Comparison of ENCODE assay signal across 13 cellular contexts in genomic region chr22:29080061-29080975, GRCh38. TPM values are rescaled to one million over a fixed set of nuclear protein-coding genes. Genes with fewer than 3 reads are reported as not detected.
DNase-seq lines count a peak whose midpoint lies in the region; ATAC-seq, FAIRE-seq and TF ChIP-seq lines count a peak whose summit lies in the region.
"Had no signal": no experiment of that assay in that cellular context is flagged by ENCODE, and none has a peak within 500 bp of the region (broad histone marks: within the 10 kb centered on the region; RNA-seq: fewer than 3 reads in every experiment).

No MANE protein-coding gene starts in this region.

- peak overlapping the region; percentile 24 for H3K4me3 Mint-ChIP-seq in natural killer cell treated with Interleukin-12 subunit alpha and Interleukin-12 subunit beta and Interleukin-15 and Interleukin-18, amount 100 ng/mL, for 72 hours
- H3K4me3 Mint-ChIP-seq in natural killer cell (no peak overlapping the region), glutamatergic neuron (ENCODE audit: unreplicated experiment) (peak overlapping the region; percentile 69)
- H3K4me3 Mint-ChIP-seq in activated CD8-positive, alpha-beta memory T cell treated with anti-CD3 and anti-CD28 coated beads, Interleukin-2, amount 10 ng/mL, durations not matched to agents 7 days and 5 days = no peak overlapping the region
- H3K4me3 Mint-ChIP-seq: activated B cell treated with CpG ODN at 0.5 μM for 24 hours had no signal

- intact Hi-C loops in natural killer cell (cut with micrococcal nuclease) = no loop called here

- TF ChIP-seq CTCF in natural killer cell (IDR thresholded peaks at IDR 0.05) = no peak
- no peak for TF ChIP-seq CTCF in glutamatergic neuron (IDR thresholded peaks at IDR 0.05; ENCODE audit: partially characterized antibody, unreplicated experiment)

- CTCF ChIA-PET in activated CD8-positive, alpha-beta memory T cell treated with anti-CD3 and anti-CD28 coated beads, Interleukin-2, amount 10 ng/mL, durations not matched to agents 7 days and 5 days (lab: Charles Lee) = interaction anchor here (0.5 to 1.7 kb wide), 3 partner anchors 12 to 458 kb away, joined by 3 to 7 read pairs (median 3); no protein-coding TSS in a partner anchor

- no peaks in the 10 kb centered on the region for H3K9me3 Mint-ChIP-seq in natural killer cell treated with Interleukin-12 subunit alpha and Interleukin-12 subunit beta and Interleukin-15 and Interleukin-18, amount 100 ng/mL, for 72 hours
- H3K9me3 Mint-ChIP-seq in natural killer cell (no peaks in the 10 kb centered on the region), glutamatergic neuron (ENCODE audit: unreplicated experiment) (peaks cover 4% of the 10 kb centered on the region)
- H3K9me3 Mint-ChIP-seq in activated CD8-positive, alpha-beta memory T cell treated with anti-CD3 and anti-CD28 coated beads, Interleukin-2, amount 10 ng/mL, durations not matched to agents 7 days and 5 days (ENCODE audit: low read depth) = no peaks in the 10 kb centered on the region
- H3K9me3 Mint-ChIP-seq: activated B cell treated with CpG ODN at 0.5 μM for 24 hours had no signal

- peak overlapping the region; percentile 93 for H3K27ac ChIP-seq in SJCRH30
- H3K27ac ChIP-seq: RWPE1 had no signal

- no peak for FAIRE-seq in GM12892 (lab: Jason Lieb, UNC)

- ATAC-seq in natural killer cell treated with Interleukin-12 subunit alpha and Interleukin-12 subunit beta and Interleukin-15 and Interleukin-18, amount 100 ng/mL, for 72 hours = no peak
- no peak for ATAC-seq in natural killer cell
- ATAC-seq in GM19035 (IDR thresholded peaks at IDR 0.05; ENCODE audit: unreplicated experiment) = no peak
- no peak for ATAC-seq in HG02623 (IDR thresholded peaks at IDR 0.05; ENCODE audit: unreplicated experiment)
- ATAC-seq in activated CD8-positive, alpha-beta memory T cell treated with anti-CD3 and anti-CD28 coated beads, Interleukin-2, amount 10 ng/mL, durations not matched to agents 7 days and 5 days = no peak

- DNase-seq in natural killer cell treated with Interleukin-12 subunit alpha and Interleukin-12 subunit beta and Interleukin-15 and Interleukin-18, amount 100 ng/mL, for 72 hours (ENCODE audit: low spot score) = no peak
- DNase-seq in natural killer cell = no peak
- peak; percentile 52 to 64 for DNase-seq in SJCRH30
- DNase-seq in glutamatergic neuron = peak; percentile 23
- no peak for DNase-seq in GM12892 (ENCODE audit: insufficient read length)
- no peak for DNase-seq in activated CD8-positive, alpha-beta memory T cell treated with anti-CD3 and anti-CD28 coated beads, Interleukin-2, amount 10 ng/mL, durations not matched to agents 7 days and 5 days
- DNase-seq: activated B cell treated with CpG ODN at 0.5 μM for 24 hours, GF-D8 had no signal

- H3K9me3 ChIP-seq in SJCRH30 (replicated peaks) = no peaks in the 10 kb centered on the region
- H3K9me3 ChIP-seq: mucosa of descending colon, testis had no signal

- H3K36me3 Mint-ChIP-seq in natural killer cell treated with Interleukin-12 subunit alpha and Interleukin-12 subunit beta and Interleukin-15 and Interleukin-18, amount 100 ng/mL, for 72 hours = no peaks in the 10 kb centered on the region
- H3K36me3 Mint-ChIP-seq in natural killer cell (no peaks in the 10 kb centered on the region), glutamatergic neuron (ENCODE audit: unreplicated experiment) (no peaks in the 10 kb centered on the region)
- H3K36me3 Mint-ChIP-seq in activated CD8-positive, alpha-beta memory T cell treated with anti-CD3 and anti-CD28 coated beads, Interleukin-2, amount 10 ng/mL, durations not matched to agents 7 days and 5 days = no peaks in the 10 kb centered on the region

- peaks cover 19 to 23% of the 10 kb centered on the region in 2 donors for H3K4me1 Mint-ChIP-seq in natural killer cell treated with Interleukin-12 subunit alpha and Interleukin-12 subunit beta and Interleukin-15 and Interleukin-18, amount 100 ng/mL, for 72 hours (ENCODE audit: low read depth in 2 of 2)
- H3K4me1 Mint-ChIP-seq in natural killer cell = peaks cover 18 to 20% of the 10 kb centered on the region in 2 donors
- peaks cover 51% of the 10 kb centered on the region for H3K4me1 Mint-ChIP-seq in glutamatergic neuron (ENCODE audit: low read depth, unreplicated experiment)
- H3K4me1 Mint-ChIP-seq in activated CD8-positive, alpha-beta memory T cell treated with anti-CD3 and anti-CD28 coated beads, Interleukin-2, amount 10 ng/mL, durations not matched to agents 7 days and 5 days = peaks cover 21% of the 10 kb centered on the region
- H3K4me1 Mint-ChIP-seq: activated B cell treated with CpG ODN at 0.5 μM for 24 hours had no signal

- no peaks in the 10 kb centered on the region for H3K27me3 ChIP-seq in SJCRH30
- H3K27me3 ChIP-seq: testis had no signal

- H3K27me3 Mint-ChIP-seq in natural killer cell treated with Interleukin-12 subunit alpha and Interleukin-12 subunit beta and Interleukin-15 and Interleukin-18, amount 100 ng/mL, for 72 hours = peaks cover 45 to 64% of the 10 kb centered on the region in 2 donors
- H3K27me3 Mint-ChIP-seq in natural killer cell (ENCODE audit: low read depth in 2 of 2) (peaks cover 58 to 69% of the 10 kb centered on the region in 2 donors), glutamatergic neuron (ENCODE audit: unreplicated experiment) (peaks cover 4% of the 10 kb centered on the region)
- H3K27me3 Mint-ChIP-seq in activated CD8-positive, alpha-beta memory T cell treated with anti-CD3 and anti-CD28 coated beads, Interleukin-2, amount 10 ng/mL, durations not matched to agents 7 days and 5 days = peaks cover 76% of the 10 kb centered on the region

- no peak for TF ChIP-seq POLR2A in GM12892 (IDR thresholded peaks at IDR 0.05; ENCODE audit: low read depth, low read length)

- no peak overlapping the region for H3K27ac Mint-ChIP-seq in natural killer cell treated with Interleukin-12 subunit alpha and Interleukin-12 subunit beta and Interleukin-15 and Interleukin-18, amount 100 ng/mL, for 72 hours
- H3K27ac Mint-ChIP-seq in natural killer cell (no peak overlapping the region), glutamatergic neuron (ENCODE audit: unreplicated experiment) (peak overlapping the region; percentile 93)
- H3K27ac Mint-ChIP-seq in activated CD8-positive, alpha-beta memory T cell treated with anti-CD3 and anti-CD28 coated beads, Interleukin-2, amount 10 ng/mL, durations not matched to agents 7 days and 5 days = no peak overlapping the region
- H3K27ac Mint-ChIP-seq: activated B cell treated with CpG ODN at 0.5 μM for 24 hours had no signal

- H3K4me1 ChIP-seq in SJCRH30 = peaks cover 58% of the 10 kb centered on the region

- no peak overlapping the region for H3K4me3 ChIP-seq in SJCRH30
- H3K4me3 ChIP-seq: mucosa of descending colon, testis had no signal

- H3K36me3 ChIP-seq in SJCRH30 = no peaks in the 10 kb centered on the region

RNA-seq across cellular contexts. Expression of gene KREMEN1, which starts 7.5 kb away (rescaled TPM):
- total RNA-seq in natural killer cell treated with Interleukin-12 subunit alpha and Interleukin-12 subunit beta and Interleukin-15 and Interleukin-18, amount 100 ng/mL, for 72 hours = under 1 TPM; 0.17 to 0.59 TPM
- total RNA-seq in natural killer cell (under 1 TPM in 1 of 3 donors, not detected in 2; 0.23 TPM), glutamatergic neuron (ENCODE audit: unreplicated experiment) (20.5 TPM)
- total RNA-seq in SJCRH30 (2014; rRNA removed; shearing (Covaris generic)) = 37.5 and 45.7 TPM in 2 replicates
- polyA plus RNA-seq in GM12892 (2012; ENCODE audit: missing spikeins) = 1.2 TPM
- total RNA-seq in activated CD8-positive, alpha-beta memory T cell treated with anti-CD3 and anti-CD28 coated beads, Interleukin-2, amount 10 ng/mL, durations not matched to agents 7 days and 5 days = under 1 TPM; 0.09 to 0.47 TPM
- total RNA-seq: activated B cell treated with CpG ODN at 0.5 μM for 24 hours had no signal

RNA-seq across cellular contexts. Expression of gene C22orf31, which starts 18.7 kb away (rescaled TPM):
- total RNA-seq in natural killer cell treated with Interleukin-12 subunit alpha and Interleukin-12 subunit beta and Interleukin-15 and Interleukin-18, amount 100 ng/mL, for 72 hours = not detected
- not detected for total RNA-seq in natural killer cell
- total RNA-seq in SJCRH30 (2014; rRNA removed; shearing (Covaris generic)) = not detected in 2 replicates
- total RNA-seq in glutamatergic neuron (ENCODE audit: unreplicated experiment) = not detected
- polyA plus RNA-seq in GM12892 (2012; ENCODE audit: missing spikeins) = not detected
- not detected for total RNA-seq in activated CD8-positive, alpha-beta memory T cell treated with anti-CD3 and anti-CD28 coated beads, Interleukin-2, amount 10 ng/mL, durations not matched to agents 7 days and 5 days
- total RNA-seq: activated B cell treated with CpG ODN at 0.5 μM for 24 hours had no signal

Comparison
In these comparisons a context has a peak if more than half of its experiments do, and no peak if none do; other contexts are left out.
1. H3K4me3 Mint-ChIP-seq: peak in natural killer cell treated with Interleukin-12 subunit alpha and Interleukin-12 subunit beta and Interleukin-15 and Interleukin-18, amount 100 ng/mL, for 72 hours (single experiment) and glutamatergic neuron (single experiment); none in natural killer cell (single experiment) and activated CD8-positive, alpha-beta memory T cell treated with anti-CD3 and anti-CD28 coated beads, Interleukin-2, amount 10 ng/mL, durations not matched to agents 7 days and 5 days (single experiment).
2. DNase-seq: peak in SJCRH30 (2 of 2) and glutamatergic neuron (single experiment); none in natural killer cell treated with Interleukin-12 subunit alpha and Interleukin-12 subunit beta and Interleukin-15 and Interleukin-18, amount 100 ng/mL, for 72 hours (single experiment), natural killer cell (single experiment), GM12892 (single experiment) and activated CD8-positive, alpha-beta memory T cell treated with anti-CD3 and anti-CD28 coated beads, Interleukin-2, amount 10 ng/mL, durations not matched to agents 7 days and 5 days (single experiment).
3. RNA of gene KREMEN1, which starts 7.5 kb away (total RNA-seq): 37.5 to 45.7 TPM in SJCRH30 and 20.5 TPM in glutamatergic neuron (single experiment); 0.17 to 0.59 TPM in natural killer cell treated with Interleukin-12 subunit alpha and Interleukin-12 subunit beta and Interleukin-15 and Interleukin-18, amount 100 ng/mL, for 72 hours, 0.09 to 0.47 TPM in activated CD8-positive, alpha-beta memory T cell treated with anti-CD3 and anti-CD28 coated beads, Interleukin-2, amount 10 ng/mL, durations not matched to agents 7 days and 5 days and 0.23 TPM in natural killer cell; every median in the first group is over 10 times any median in the second.